In genomic region chrX:130163350-130163851, GRCh38 we compare ENCODE assay signal across 19 cellular contexts. TPM values are rescaled to one million over a fixed set of nuclear protein-coding genes. Genes with fewer than 3 reads are reported as not detected.
DNase-seq lines count a peak whose midpoint lies in the region; ATAC-seq and TF ChIP-seq lines count a peak whose summit lies in the region.
"Had no signal": no experiment of that assay in that cellular context is flagged by ENCODE, and none has a peak within 500 bp of the region (broad histone marks: within the 10 kb centered on the region; RNA-seq: fewer than 3 reads in every experiment).

No MANE protein-coding gene starts in this region.

- no peak for DNase-seq in stimulated activated naive CD8-positive, alpha-beta T cell treated with anti-CD3 and anti-CD28 coated beads, Interleukin-15, Interleukin-2, amounts not matched to agents 100 U/mL and 50 U/mL, for 24 hours
- DNase-seq in T-cell (no peak), epithelial cell of proximal tubule (ENCODE audit: low read depth) (no peak), HUDEP-2 (lab: John Stamatoyannopoulos, UW; ENCODE audit: unreplicated experiment in 76 of 76) (no peak), cardiac septum (ENCODE audit: low spot score) (no peak)
- DNase-seq in effector CD8-positive, alpha-beta T cell (lab: John Stamatoyannopoulos, UW), result no peak
- DNase-seq: activated CD4-positive, alpha-beta T cell treated with anti-CD3 and anti-CD28 coated beads for 1 hour; Calu3; effector memory CD8-positive, alpha-beta T cell; KG1; NCI-H1048; NCI-H2081; NCI-H510A treated with DMSO at 0.1 percent for 48 hours; ovary; SHP77 treated with DMSO at 0.1 percent for 48 hours; stimulated activated CD4-positive, alpha-beta T cell treated with anti-CD3 and anti-CD28 coated beads, Interleukin-1b, Interleukin-23, amount 100 ng/mL, for 48 hours; uterus had no signal

- intact Hi-C loops in cardiac septum (cut with DNase I), result no loop called here

- POLR2A ChIA-PET in T-cell (lab: Charles Lee), result no interaction called here

- H3K4me1 Mint-ChIP-seq in stimulated activated naive CD8-positive, alpha-beta T cell treated with anti-CD3 and anti-CD28 coated beads, Interleukin-15, Interleukin-2, amounts not matched to agents 100 ng/mL and 50 ng/mL, for 24 hours (ENCODE audit: low read depth), result peaks cover 50% of the 10 kb centered on the region
- peaks cover 36 to 43% (median 42%) of the 10 kb centered on the region in 3 donors for H3K4me1 Mint-ChIP-seq in T-cell

- peaks cover 9% of the 10 kb centered on the region for H3K36me3 Mint-ChIP-seq in stimulated activated naive CD8-positive, alpha-beta T cell treated with anti-CD3 and anti-CD28 coated beads, Interleukin-15, Interleukin-2, amounts not matched to agents 100 ng/mL and 50 ng/mL, for 24 hours (ENCODE audit: low read depth)
- no peaks in the 10 kb centered on the region for H3K36me3 Mint-ChIP-seq in T-cell

- no peaks in the 10 kb centered on the region for H3K9me3 Mint-ChIP-seq in stimulated activated naive CD8-positive, alpha-beta T cell treated with anti-CD3 and anti-CD28 coated beads, Interleukin-15, Interleukin-2, amounts not matched to agents 100 ng/mL and 50 ng/mL, for 24 hours
- H3K9me3 Mint-ChIP-seq in T-cell, result no peaks in the 10 kb centered on the region
- H3K9me3 Mint-ChIP-seq: effector memory CD8-positive, alpha-beta T cell had no signal

- no peak for ATAC-seq in stimulated activated naive CD8-positive, alpha-beta T cell treated with anti-CD3 and anti-CD28 coated beads, Interleukin-15, Interleukin-2, amounts not matched to agents 100 U/mL and 50 U/mL, for 24 hours
- ATAC-seq in T-cell (replicated peaks in 1 of 4), result no peak
- ATAC-seq: effector memory CD8-positive, alpha-beta T cell had no signal

- no peak overlapping the region for H3K27ac Mint-ChIP-seq in stimulated activated naive CD8-positive, alpha-beta T cell treated with anti-CD3 and anti-CD28 coated beads, Interleukin-15, Interleukin-2, amounts not matched to agents 100 ng/mL and 50 ng/mL, for 24 hours
- no peak overlapping the region for H3K27ac Mint-ChIP-seq in T-cell
- H3K27ac Mint-ChIP-seq: effector memory CD8-positive, alpha-beta T cell had no signal

- no peaks in the 10 kb centered on the region for H3K27me3 Mint-ChIP-seq in stimulated activated naive CD8-positive, alpha-beta T cell treated with anti-CD3 and anti-CD28 coated beads, Interleukin-15, Interleukin-2, amounts not matched to agents 100 ng/mL and 50 ng/mL, for 24 hours
- peaks cover 0 to 7% of the 10 kb centered on the region in 2 donors for H3K27me3 Mint-ChIP-seq in T-cell
- H3K27me3 Mint-ChIP-seq: effector memory CD8-positive, alpha-beta T cell had no signal

- CTCF ChIA-PET in T-cell (lab: Charles Lee), result no interaction called here

- peak overlapping the region; percentile 39 for H3K4me3 Mint-ChIP-seq in stimulated activated naive CD8-positive, alpha-beta T cell treated with anti-CD3 and anti-CD28 coated beads, Interleukin-15, Interleukin-2, amounts not matched to agents 100 ng/mL and 50 ng/mL, for 24 hours
- peak overlapping the region; percentile 17 to 52 (median 49) for H3K4me3 Mint-ChIP-seq in T-cell
- H3K4me3 Mint-ChIP-seq: effector memory CD8-positive, alpha-beta T cell had no signal

- TF ChIP-seq CTCF in epithelial cell of proximal tubule (conservative IDR thresholded peaks at IDR 0.05; ENCODE audit: low read depth, low read length), result no peak

- peak overlapping the region; percentile 38 for H3K4me3 ChIP-seq in epithelial cell of proximal tubule (ENCODE audit: low read depth, low read length)
- H3K4me3 ChIP-seq: ovary, uterus had no signal

RNA-seq across cellular contexts. Expression of gene AIFM1, which starts 2.2 kb away (rescaled TPM):
- total RNA-seq in T-cell, result 10 to 100 TPM; 11.2 to 25.0 (median 23.6) TPM
- 17.1 and 29.8 TPM in 2 replicates for total RNA-seq in epithelial cell of proximal tubule
- total RNA-seq in cardiac septum, result 97.3 TPM

RNA-seq across cellular contexts. Expression of gene RAB33A, which starts 8.4 kb away (rescaled TPM):
- total RNA-seq in T-cell (10 to 100 TPM in 3 of 5 donors, 1 to 10 TPM in 2; 4.4 to 16.6 (median 13.9) TPM), epithelial cell of proximal tubule (0.63 TPM in 1 of 2 replicates, not detected in the other), cardiac septum (1.2 TPM)
- total RNA-seq: Calu3, G401 had no signal

RNA-seq across cellular contexts. Expression of gene ELF4, which starts 53.1 kb away (rescaled TPM):
- total RNA-seq in T-cell, result 10 to 100 TPM; 30.0 to 35.6 (median 30.6) TPM
- total RNA-seq in epithelial cell of proximal tubule, result 19.3 and 28.9 TPM in 2 replicates
- 3.7 TPM for total RNA-seq in cardiac septum
